ENCODE assay signal across 8 cellular contexts in genomic region chr1:212415107-212415841, GRCh38. TPM values are rescaled to one million over a fixed set of nuclear protein-coding genes. Genes with fewer than 3 reads are reported as not detected.
DNase-seq lines count a peak whose midpoint lies in the region; ATAC-seq and TF ChIP-seq lines count a peak whose summit lies in the region.

No MANE protein-coding gene starts in this region.

- ATAC-seq in T-cell (replicated peaks in 1 of 4), result no peak

- H3K36me3 Mint-ChIP-seq in T-helper 1 cell treated with Interleukin-12 subunit alpha and Interleukin-12 subunit beta and Interleukin-4 antibody, amounts not matched to agents 30 μg/mL and 1 μg/mL, for 36 hours (ENCODE audit: low read depth), result peaks cover 15% of the 10 kb centered on the region
- H3K36me3 Mint-ChIP-seq in T-cell, result peaks cover 19% of the 10 kb centered on the region

- peak overlapping the region; percentile 99 for H3K4me3 Mint-ChIP-seq in T-helper 1 cell treated with Interleukin-12 subunit alpha and Interleukin-12 subunit beta and Interleukin-4 antibody, amounts not matched to agents 30 μg/mL and 1 μg/mL, for 36 hours
- H3K4me3 Mint-ChIP-seq in T-cell, result peak overlapping the region; percentile 99

- peak overlapping the region; percentile 93 for H3K27ac Mint-ChIP-seq in T-helper 1 cell treated with Interleukin-12 subunit alpha and Interleukin-12 subunit beta and Interleukin-4 antibody, amounts not matched to agents 30 μg/mL and 1 μg/mL, for 36 hours
- peak overlapping the region; percentile 89 to 93 for H3K27ac Mint-ChIP-seq in T-cell

- no peak overlapping the region for H3K27ac ChIP-seq in rectal smooth muscle tissue (ENCODE audit: low read depth, low read length)

- DNase-seq in T-helper 1 cell (no peak), T-cell (peak in 1 of 34 experiments; percentile 3), foreskin fibroblast (no peak), NCI-H2171 treated with DMSO at 0.1 percent for 48 hours (lab: John Stamatoyannopoulos, UW) (no peak), ureter (ENCODE audit: low spot score) (no peak)
- no peak for DNase-seq in stimulated activated CD4-positive, alpha-beta T cell treated with anti-CD3 and anti-CD28 coated beads, Interleukin-1b, Interleukin-23, amount 100 ng/mL, for 48 hours

- CTCF ChIA-PET in T-cell (lab: Charles Lee), result interaction anchor here in 1 of 2 donors (1.0 kb wide), 2 partner anchors 41 to 380 kb away, joined by 4 to 7 read pairs; partner anchors contain the start of genes DTL and INTS7

- H3K4me3 ChIP-seq in foreskin fibroblast (ENCODE audit: low read depth in 1 of 2, low read length in 2 of 2), result peak overlapping the region; percentile 90 to 92
- peak overlapping the region; percentile 88 for H3K4me3 ChIP-seq in rectal smooth muscle tissue (ENCODE audit: low read length)

- H3K4me1 ChIP-seq in rectal smooth muscle tissue (ENCODE audit: control insufficient read depth, insufficient read depth, low read length), result no peaks in the 10 kb centered on the region

- H3K27me3 Mint-ChIP-seq in T-helper 1 cell treated with Interleukin-12 subunit alpha and Interleukin-12 subunit beta and Interleukin-4 antibody, amounts not matched to agents 30 μg/mL and 1 μg/mL, for 36 hours (ENCODE audit: low read depth), result no peaks in the 10 kb centered on the region
- H3K27me3 Mint-ChIP-seq in T-cell, result no peaks in the 10 kb centered on the region

- no peak overlapping the region for H3K9ac ChIP-seq in rectal smooth muscle tissue (ENCODE audit: low read length)

- TF ChIP-seq CTCF in foreskin fibroblast (IDR thresholded peaks at IDR 0.05; ENCODE audit: low read depth, low read length), result no peak

- H3K9me3 Mint-ChIP-seq in T-helper 1 cell treated with Interleukin-12 subunit alpha and Interleukin-12 subunit beta and Interleukin-4 antibody, amounts not matched to agents 30 μg/mL and 1 μg/mL, for 36 hours, result no peaks in the 10 kb centered on the region
- H3K9me3 Mint-ChIP-seq in T-cell, result no peaks in the 10 kb centered on the region

- H3K4me1 Mint-ChIP-seq in T-helper 1 cell treated with Interleukin-12 subunit alpha and Interleukin-12 subunit beta and Interleukin-4 antibody, amounts not matched to agents 30 μg/mL and 1 μg/mL, for 36 hours (ENCODE audit: low read depth), result peaks cover 22% of the 10 kb centered on the region
- H3K4me1 Mint-ChIP-seq in T-cell, result peaks cover 30 to 41% (median 40%) of the 10 kb centered on the region in 3 donors

- POLR2A ChIA-PET in T-cell (lab: Charles Lee), result interaction anchor here in 1 of 2 donors (0.6 kb wide), 1 partner anchor 20 kb away, joined by 6 read pairs; no protein-coding TSS in a partner anchor

- no peaks in the 10 kb centered on the region for H3K27me3 ChIP-seq in rectal smooth muscle tissue (ENCODE audit: control insufficient read depth, insufficient read depth, low read length)

- H3K36me3 ChIP-seq in rectal smooth muscle tissue (ENCODE audit: control insufficient read depth, insufficient read depth, low read length), result no peaks in the 10 kb centered on the region

RNA-seq across cellular contexts. Expression of gene PACC1, which starts 0.6 kb away (rescaled TPM):
- total RNA-seq in T-cell (10 to 100 TPM in 3 of 5 donors, 1 to 10 TPM in 2; 5.5 to 16.4 (median 11.1) TPM), ureter (4.5 TPM)

RNA-seq across cellular contexts. Expression of gene NENF, which starts 17.4 kb away (rescaled TPM):
- total RNA-seq in T-cell (10 to 100 TPM; 17.4 to 29.3 (median 25.9) TPM), ureter (55.7 TPM)
